Comparison of ENCODE assay signal across 17 cellular contexts in genomic region chr12:3951380-3952135, GRCh38.
DNase-seq lines count a peak whose midpoint lies in the region; ATAC-seq, FAIRE-seq and TF ChIP-seq lines count a peak whose summit lies in the region.
"Had no signal": no experiment of that assay in that cellular context is flagged by ENCODE, and none has a peak within 500 bp of the region (broad histone marks: within the 10 kb centered on the region; RNA-seq: fewer than 3 reads in every experiment).

No MANE protein-coding gene starts in this region.

- H3K4me1 Mint-ChIP-seq in activated naive CD4-positive, alpha-beta T cell treated with anti-CD3 and anti-CD28 coated beads, Interleukin-2, amount 50 U/mL, for 24 hours = peaks cover 68% of the 10 kb centered on the region
- H3K4me1 Mint-ChIP-seq in WTC11 = peaks cover 7% of the 10 kb centered on the region

- H3K18ac ChIP-seq in H1 (ENCODE audit: extremely low read depth, low read length) = no peak overlapping the region

- POLR2A ChIA-PET in WTC11 (lab: Charles Lee) = no interaction called here
- POLR2A ChIA-PET in H1 (lab: Charles Lee; ENCODE audit: partially characterized antibody) = interaction anchor here (0.7 to 1.3 kb wide), 2 partner anchors 11 to 121 kb away, joined by 3 to 4 read pairs; no protein-coding TSS in a partner anchor

- 0 out of 2 replicates have a peak, but pooled peaks have one; percentile 24 for ATAC-seq in WTC11
- ATAC-seq: gastrocnemius medialis, left cardiac atrium, Right ventricle myocardium inferior, sciatic nerve had no signal

- no peak overlapping the region for H3K9ac ChIP-seq in H1 (replicated peaks in 1 of 4; ENCODE audit: extremely low read depth in 1 of 4, low read depth in 3 of 4, low read length in 3 of 4)

- no peak overlapping the region for H3K4me2 ChIP-seq in H1 (ENCODE audit: insufficient read depth in 1 of 2, low read depth in 2 of 2, low read length in 2 of 2)

- H3K27ac ChIP-seq in H1 (ENCODE audit: low read depth, low read length) = no peak overlapping the region
- peak overlapping the region; percentile 57 for H3K27ac ChIP-seq in thymus (ENCODE audit: low read depth)
- H3K27ac ChIP-seq: gastrocnemius medialis had no signal

- H3K4ac ChIP-seq in H1 (replicated peaks; ENCODE audit: insufficient read length, low read depth, low read length) = peak overlapping the region; percentile 49

- peaks cover 2% of the 10 kb centered on the region for H3K36me3 Mint-ChIP-seq in activated naive CD4-positive, alpha-beta T cell treated with anti-CD3 and anti-CD28 coated beads, Interleukin-2, amount 50 U/mL, for 24 hours
- H3K36me3 Mint-ChIP-seq in WTC11 = no peaks in the 10 kb centered on the region

- no peaks in the 10 kb centered on the region for H3K79me1 ChIP-seq in H1 (ENCODE audit: low read depth, low read length)

- H3K4me3 ChIP-seq in H1 (ENCODE audit: extremely low read depth in 1 of 4, insufficient read depth in 2 of 4, low read depth in 3 of 4, low read length in 4 of 4) = no peak overlapping the region
- no peak overlapping the region for H3K4me3 ChIP-seq in thymus (ENCODE audit: low read length)
- H3K4me3 ChIP-seq: gastrocnemius medialis had no signal

- H2AK5ac ChIP-seq in H1 (ENCODE audit: low read depth, low read length) = no peak overlapping the region

- no peak overlapping the region for H3K56ac ChIP-seq in H1 (replicated peaks; ENCODE audit: insufficient read length, low read depth, low read length)

- H3K23me2 ChIP-seq in H1 (ENCODE audit: low read depth, low read length) = no peaks in the 10 kb centered on the region

- H3K9me3 Mint-ChIP-seq in activated naive CD4-positive, alpha-beta T cell treated with anti-CD3 and anti-CD28 coated beads, Interleukin-2, amount 50 U/mL, for 24 hours = peaks cover 9% of the 10 kb centered on the region
- H3K9me3 Mint-ChIP-seq in WTC11 = peaks cover 12% of the 10 kb centered on the region; the same call in 1 of the 2 replicates

- no peak for TF ChIP-seq POLR2A in H1 (IDR thresholded peaks at IDR 0.05; ENCODE audit: control extremely low read depth in 1 of 2, low read depth in 2 of 2, low read length in 2 of 2)

- no peaks in the 10 kb centered on the region for H3K27me3 Mint-ChIP-seq in activated naive CD4-positive, alpha-beta T cell treated with anti-CD3 and anti-CD28 coated beads, Interleukin-2, amount 50 U/mL, for 24 hours
- H3K27me3 Mint-ChIP-seq in WTC11 (ENCODE audit: low read depth) = peaks cover 12% of the 10 kb centered on the region

- no peak overlapping the region for H2AFZ ChIP-seq in H1 (ENCODE audit: low read length)

- H3K23ac ChIP-seq in H1 (ENCODE audit: insufficient read length) = no peak overlapping the region

- DNase-seq in activated naive CD4-positive, alpha-beta T cell treated with Interleukin-2 at 50 U/mL for 16 hours = no peak
- no peak for DNase-seq in WTC11 (ENCODE audit: low spot score)
- no peak for DNase-seq in H1 (ENCODE audit: low read depth in 1 of 2, low spot score in 2 of 2)
- DNase-seq in NCI-H2107 treated with DMSO at 0.1 percent for 48 hours (lab: John Stamatoyannopoulos, UW; ENCODE audit: unreplicated experiment) = no peak
- no peak for DNase-seq in islet precursor cell
- DNase-seq: activated CD4-positive, CD25-positive, alpha-beta regulatory T cell treated with anti-CD3 and anti-CD28 coated beads, Interleukin-2, amount 50 U/mL, for 72 hours; gastrocnemius medialis; left cardiac atrium; NCI-H187; occipital lobe; stimulated activated CD4-positive, alpha-beta T cell treated with anti-CD3 and anti-CD28 coated beads, Interleukin-1b, Interleukin-23, amount 100 ng/mL, for 48 hours had no signal

- no peaks in the 10 kb centered on the region for H3K9me3 ChIP-seq in H1 (ENCODE audit: insufficient read depth in 2 of 2, low read depth in 1 of 2, low read length in 1 of 2)
- no peaks in the 10 kb centered on the region for H3K9me3 ChIP-seq in thymus (ENCODE audit: control insufficient read depth)
- H3K9me3 ChIP-seq: gastrocnemius medialis had no signal

- H2BK12ac ChIP-seq in H1 (ENCODE audit: low read depth, low read length) = peak overlapping the region; percentile 75; the same call in 1 of the 2 replicates

- H3K36me3 ChIP-seq in H1 (ENCODE audit: control insufficient read depth in 2 of 4, insufficient read depth in 4 of 4, low read length in 3 of 4) (no peaks in the 10 kb centered on the region), thymus (ENCODE audit: control insufficient read depth, insufficient read depth) (no peaks in the 10 kb centered on the region)
- H3K36me3 ChIP-seq: gastrocnemius medialis had no signal

- H3K14ac ChIP-seq in H1 (ENCODE audit: insufficient read length) = no peak overlapping the region

- H3K27me3 ChIP-seq in H1 (replicated peaks in 1 of 4; ENCODE audit: control insufficient read depth in 3 of 4, extremely low read depth in 1 of 4, insufficient read depth in 3 of 4, low read length in 3 of 4) (peaks cover 0 to 3% (median 0%) of the 10 kb centered on the region in 4 experiments; a peak in 1 of 7 replicates), thymus (ENCODE audit: control insufficient read depth, insufficient read depth) (no peaks in the 10 kb centered on the region)

- H3K27ac Mint-ChIP-seq in activated naive CD4-positive, alpha-beta T cell treated with anti-CD3 and anti-CD28 coated beads, Interleukin-2, amount 50 U/mL, for 24 hours = peak overlapping the region; percentile 79
- H3K27ac Mint-ChIP-seq in WTC11 = no peak overlapping the region

- no peaks in the 10 kb centered on the region for H3K79me2 ChIP-seq in H1 (ENCODE audit: control insufficient read depth in 1 of 2, insufficient read depth in 2 of 2, low read length in 2 of 2)

- H3K4me3 Mint-ChIP-seq in activated naive CD4-positive, alpha-beta T cell treated with anti-CD3 and anti-CD28 coated beads, Interleukin-2, amount 50 U/mL, for 24 hours = peak overlapping the region; percentile 45
- H3K4me3 Mint-ChIP-seq in WTC11 = no peak overlapping the region

- H4K8ac ChIP-seq in H1 (ENCODE audit: extremely low read depth, insufficient read depth, low read length) = no peak overlapping the region

- 0 out of 2 replicates have a peak overlapping the region, but pooled peaks have one; percentile 81 for H2BK15ac ChIP-seq in H1 (ENCODE audit: low read length)

- H4K91ac ChIP-seq in H1 (replicated peaks; ENCODE audit: insufficient read length, low read length) = no peak overlapping the region

- no peaks in the 10 kb centered on the region for H4K20me1 ChIP-seq in H1 (replicated peaks in 1 of 2; ENCODE audit: control insufficient read depth in 1 of 2, insufficient read depth in 2 of 2, low read length in 2 of 2)

- TF ChIP-seq EP300 in H1 (IDR thresholded peaks at IDR 0.05; ENCODE audit: borderline replicate concordance in 1 of 2, low read depth in 2 of 2, low read length in 2 of 2) = no peak

- FAIRE-seq in H1 (lab: Jason Lieb, UNC) = no peak
- FAIRE-seq: astrocyte, endothelial cell of umbilical vein had no signal

- H2BK20ac ChIP-seq in H1 (ENCODE audit: low read length) = no peak overlapping the region

- 0 out of 2 replicates have a peak overlapping the region, but pooled peaks have one; percentile 44 for H2BK5ac ChIP-seq in H1 (ENCODE audit: low read depth, low read length)

- no peak for TF ChIP-seq CTCF in WTC11 (IDR thresholded peaks at IDR 0.05)
- TF ChIP-seq CTCF in H1 (IDR thresholded peaks at IDR 0.05; ENCODE audit: control extremely low read depth in 1 of 3, insufficient read depth in 1 of 3, low read depth in 1 of 3, low read length in 3 of 3) = no peak

- CTCF ChIA-PET in WTC11 (lab: Charles Lee) (interaction anchor here (1.2 to 1.3 kb wide), 2 partner anchors 12 kb away, joined by 3 to 7 read pairs; no protein-coding TSS in a partner anchor), H1 (lab: Charles Lee; ENCODE audit: partially characterized antibody) (interaction anchor here (1.6 kb wide), 2 partner anchors 13 to 66 kb away, joined by 3 to 5 read pairs; no protein-coding TSS in a partner anchor)

- H3K4me1 ChIP-seq in H1 (replicated peaks in 1 of 4; ENCODE audit: control insufficient read depth in 3 of 4, insufficient read depth in 4 of 4, low read length in 3 of 4) (peaks cover 0 to 2% (median 0%) of the 10 kb centered on the region in 4 experiments; a peak in 1 of 7 replicates), thymus (ENCODE audit: control insufficient read depth, insufficient read depth, low read length) (peaks cover 30% of the 10 kb centered on the region)
- H3K4me1 ChIP-seq: gastrocnemius medialis had no signal

- no peak overlapping the region for H2BK120ac ChIP-seq in H1 (replicated peaks; ENCODE audit: low read depth, low read length)

- TF ChIP-seq RAD21 in H1 (IDR thresholded peaks at IDR 0.05 in 1 of 2, conservative IDR thresholded peaks at IDR 0.05 in 1 of 2; ENCODE audit: low read depth in 2 of 2, low read length in 2 of 2) = no peak

- H4K5ac ChIP-seq in H1 (ENCODE audit: insufficient read length, low read depth, low read length) = no peak overlapping the region

- 82% methylated on average over 23 of the region's 23 CpGs; no CpG with 5 or more reads in 1 of the 2 experiments for WGBS in H1 (ENCODE audit: extremely low coverage in 1 of 2, insufficient coverage in 1 of 2, insufficient read length in 1 of 2, insufficient replicate concordance in 2 of 2, low coverage in 1 of 2, low lambda C conversion rate in 2 of 2, missing lambda C conversion rate in 1 of 2), 2 experiments
- 77% methylated on average over 23 of the region's 23 CpGs for WGBS in thymus

TF ChIP-seq in H1, 55 proteins besides CTCF, POLR2A, EP300 and RAD21:
- TF ChIP-seq JUND (IDR thresholded peaks at IDR 0.05; ENCODE audit: low read length) (no peak), FOSL1 (IDR thresholded peaks at IDR 0.05; ENCODE audit: insufficient read depth, low read depth, low read length) (no peak), RFX5 (IDR thresholded peaks at IDR 0.05; ENCODE audit: borderline replicate concordance, low read depth, low read length) (no peak), EZH2 (IDR thresholded peaks at IDR 0.05; ENCODE audit: low read depth, low read length, severe bottlenecking) (no peak), MAX (IDR thresholded peaks at IDR 0.05) (no peak)
